Comparison of ENCODE assay signal across 35 cellular contexts in the genomic region with DNA sequence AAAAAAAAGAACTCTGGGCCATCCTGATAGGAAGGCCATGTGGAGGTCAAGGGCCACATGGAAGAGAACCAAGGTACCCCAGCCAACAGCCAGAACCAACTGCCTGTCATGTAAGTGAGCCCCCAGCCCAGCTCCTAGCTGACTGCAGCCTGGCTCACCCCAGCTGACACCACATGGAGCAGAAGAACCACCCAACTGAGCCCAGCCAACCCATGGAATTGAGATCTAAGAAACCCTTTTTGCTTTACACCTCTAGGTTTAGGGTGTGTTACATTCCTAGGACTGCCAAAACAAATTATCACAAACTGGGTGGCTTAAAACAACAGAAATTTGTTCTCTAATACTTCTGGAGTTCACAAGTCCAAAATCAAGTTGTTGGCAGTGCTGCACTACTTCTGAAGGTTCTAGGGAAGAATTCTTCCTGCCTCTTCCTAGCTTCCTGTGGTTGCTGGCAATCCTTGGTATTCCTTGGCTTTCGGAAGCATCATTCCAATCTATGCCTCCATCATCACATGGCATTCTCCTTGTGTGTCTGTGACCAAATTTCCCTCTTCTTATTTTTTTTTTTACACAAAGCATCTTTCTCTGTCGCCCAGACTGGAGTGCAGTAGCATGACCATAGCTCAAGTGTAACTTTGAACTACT. TPM values are rescaled to one million over a fixed set of nuclear protein-coding genes. Genes with fewer than 3 reads are reported as not detected.
A peak's percentile ranks its signal among the peaks of the same experiment; 100 is the strongest.
DNase-seq lines count a peak whose midpoint lies in the region; ATAC-seq, FAIRE-seq and TF ChIP-seq lines count a peak whose summit lies in the region.
"Had no signal": no experiment of that assay in that cellular context is flagged by ENCODE, and none has a peak within 500 bp of the region (broad histone marks: within the 10 kb centered on the region; RNA-seq: fewer than 3 reads in every experiment).

No MANE protein-coding gene starts in this region.

- no peaks in the 10 kb centered on the region for H3K36me3 ChIP-seq in HepG2 (replicated peaks in 1 of 2; ENCODE audit: control insufficient read depth in 1 of 2, insufficient read depth in 2 of 2, low read length in 2 of 2)
- H3K36me3 ChIP-seq in CD8-positive, alpha-beta memory T cell (ENCODE audit: insufficient read depth, low read length): no peaks in the 10 kb centered on the region
- H3K36me3 ChIP-seq: breast epithelium, esophagus squamous epithelium, tibial artery, vagina had no signal

- CTCF ChIA-PET in HepG2 (lab: Yijun Ruan, JAX; ENCODE audit: low intra/inter-chr PET ratio, low total read pairs): no interaction called here
- CTCF ChIA-PET in CD8-positive, alpha-beta memory T cell (lab: Charles Lee): no interaction called here

- H3K9ac ChIP-seq in HepG2 (ENCODE audit: insufficient read depth, low read depth, low read length): no peak overlapping the region

- intact Hi-C loops in HepG2 (cut with micrococcal nuclease; ENCODE audit: unreplicated experiment): loop anchor here (5.0 kb wide), 1 partner anchor 137 kb away; the partner anchor contains the start of gene RCE1

- H3K27me3 ChIP-seq in HepG2 (ENCODE audit: control insufficient read depth in 1 of 2, insufficient read depth in 2 of 2, low read length in 2 of 2): peaks cover 0 to 7% of the 10 kb centered on the region in 2 experiments; a peak in 1 of 5 replicates
- H3K27me3 ChIP-seq in CD8-positive, alpha-beta memory T cell (ENCODE audit: insufficient read depth, low read length, poor library complexity, severe bottlenecking): no peaks in the 10 kb centered on the region
- H3K27me3 ChIP-seq: breast epithelium, dorsolateral prefrontal cortex, esophagus squamous epithelium, tibial artery, vagina had no signal

- DNase-seq in GM04503 (ENCODE audit: low read depth): peak; percentile 67
- peak; percentile 55 for DNase-seq in RPMI7951 (ENCODE audit: low read depth)
- no peak for DNase-seq in HepG2 (ENCODE audit: low spot score)
- DNase-seq in GM10266 (ENCODE audit: extremely low spot score): no peak
- no peak for DNase-seq in CD8-positive, alpha-beta memory T cell
- DNase-seq in RPMI8226: no peak
- DNase-seq: activated CD4-positive, alpha-beta T cell treated with anti-CD3 and anti-CD28 coated beads, Interleukin-2, amount 50 U/mL, for 1 hour; activated CD4-positive, CD25-positive, alpha-beta regulatory T cell; activated effector memory CD4-positive, alpha-beta T cell treated with Interleukin-2 at 50 U/mL for 16 hours; activated T-cell treated with anti-CD3 and anti-CD28 coated beads, Interleukin-2, amount 50 U/mL, for 1 hour; C1 segment of cervical spinal cord; COR-L47; dorsolateral prefrontal cortex; esophagus squamous epithelium; GDM1; GOT3; hypothalamus; NCI-H1417 treated with DMSO at 0.1 percent for 48 hours; NCI-H2029 treated with DMSO at 0.1 percent for 48 hours; NCI-H526; NK-92 treated with Interleukin-12 subunit alpha and Interleukin-12 subunit beta, amount 100 ng/mL, for 24 hours; PC-3; SHP77; stimulated activated CD4-positive, alpha-beta T cell treated with anti-CD3 and anti-CD28 coated beads, Interleukin-4, amount 100 ng/mL, for 24 hours; T-helper 17 cell; tibial artery had no signal

- H3K27me3 Mint-ChIP-seq in CD8-positive, alpha-beta memory T cell: peaks cover 7 to 12% of the 10 kb centered on the region in 2 donors

- 71% methylated on average over 2 of the region's 2 CpGs for WGBS in HepG2 (ENCODE audit: low lambda C conversion rate)

- H2AFZ ChIP-seq in HepG2 (ENCODE audit: low read length): no peak overlapping the region

- no peak for TF ChIP-seq EP300 in HepG2 (IDR thresholded peaks at IDR 0.05; ENCODE audit: low read depth in 2 of 2, low read length in 2 of 2)
- TF ChIP-seq EP300 in HepG2 (CRISPR knock-in tag; IDR thresholded peaks at IDR 0.05; ENCODE audit: borderline replicate concordance): no peak

- no peak for ATAC-seq in HepG2
- ATAC-seq: activated naive CD4-positive, alpha-beta T cell treated with anti-CD3 and anti-CD28 coated beads, Interleukin-2, amount 50 U/mL, for 72 hours; PC-3; T-helper 17 cell had no signal

- TF ChIP-seq CTCF in HepG2 (CRISPR knock-in tag; IDR thresholded peaks at IDR 0.05): no peak
- TF ChIP-seq CTCF in GM10266 (IDR thresholded peaks at IDR 0.05; ENCODE audit: control insufficient read depth, insufficient read depth, low read depth, missing control alignments): no peak

- POLR2A ChIA-PET in HepG2 (lab: Yijun Ruan, JAX): no interaction called here
- POLR2A ChIA-PET in CD8-positive, alpha-beta memory T cell (lab: Charles Lee): no interaction called here

- BruUV-seq in HepG2 (replicated peaks; lab: Mats Ljungman, UMichigan): no TSS peak

- H3K4me1 ChIP-seq in HepG2 (ENCODE audit: insufficient read depth, low read length): peaks cover 33% of the 10 kb centered on the region
- no peaks in the 10 kb centered on the region for H3K4me1 ChIP-seq in CD8-positive, alpha-beta memory T cell (ENCODE audit: insufficient read depth, low read length)
- H3K4me1 ChIP-seq: breast epithelium had no signal

- H3K4me1 Mint-ChIP-seq in CD8-positive, alpha-beta memory T cell: peaks cover 3 to 6% (median 5%) of the 10 kb centered on the region in 3 donors

- FAIRE-seq in HepG2 (lab: Jason Lieb, UNC): no peak
- FAIRE-seq: TTC549 had no signal

- no peak overlapping the region for H3K4me3 ChIP-seq in HepG2 (replicated peaks in 1 of 3; ENCODE audit: insufficient read depth in 1 of 3, low read depth in 2 of 3, low read length in 3 of 3)
- no peak overlapping the region for H3K4me3 ChIP-seq in CD8-positive, alpha-beta memory T cell (ENCODE audit: low read length)
- H3K4me3 ChIP-seq: breast epithelium, dorsolateral prefrontal cortex, esophagus squamous epithelium, lung, tibial artery, vagina had no signal

- H3K27ac ChIP-seq in HepG2 (ENCODE audit: extremely low read length, insufficient read depth, low read length): no peak overlapping the region
- H3K27ac ChIP-seq in CD8-positive, alpha-beta memory T cell (ENCODE audit: low read depth, low read length): no peak overlapping the region
- H3K27ac ChIP-seq: dorsolateral prefrontal cortex, esophagus squamous epithelium, tibial artery, vagina had no signal

- no peaks in the 10 kb centered on the region for H4K20me1 ChIP-seq in HepG2 (ENCODE audit: insufficient read depth, low read length)

- H3K9me3 ChIP-seq in HepG2 (ENCODE audit: low read length): peaks cover 17% of the 10 kb centered on the region
- no peaks in the 10 kb centered on the region for H3K9me3 ChIP-seq in CD8-positive, alpha-beta memory T cell (ENCODE audit: low read length)
- H3K9me3 ChIP-seq: vagina had no signal

- no peak overlapping the region for H3K4me3 Mint-ChIP-seq in CD8-positive, alpha-beta memory T cell
- H3K4me3 Mint-ChIP-seq: nephron, T-helper 17 cell had no signal

- peaks cover 0 to 6% (median 3%) of the 10 kb centered on the region in 3 donors for H3K36me3 Mint-ChIP-seq in CD8-positive, alpha-beta memory T cell

- TF ChIP-seq POLR2A in HepG2 (IDR thresholded peaks at IDR 0.05; ENCODE audit: insufficient read depth in 1 of 2, low read depth in 2 of 2, low read length in 2 of 2): no peak

- no peak overlapping the region for H3K27ac Mint-ChIP-seq in CD8-positive, alpha-beta memory T cell
- H3K27ac Mint-ChIP-seq: activated naive CD4-positive, alpha-beta T cell treated with anti-CD3 and anti-CD28 coated beads, Interleukin-2, amount 50 U/mL, for 72 hours; nephron; T-helper 17 cell had no signal

- peaks cover 0 to 12% (median 2%) of the 10 kb centered on the region in 5 donors for H3K9me3 Mint-ChIP-seq in CD8-positive, alpha-beta memory T cell
- H3K9me3 Mint-ChIP-seq: nephron had no signal

- no peak overlapping the region for H3K4me2 ChIP-seq in HepG2 (ENCODE audit: low read depth, low read length)

- no peak for TF ChIP-seq RAD21 in HepG2 (CRISPR knock-in tag; IDR thresholded peaks at IDR 0.05)

- no peaks in the 10 kb centered on the region for H3K79me2 ChIP-seq in HepG2 (ENCODE audit: insufficient read depth, low read length)

- in situ Hi-C loops in HepG2 (cut with HindIII; ENCODE audit: extremely low pct_ligation_motif_present, low pct_unique_long_range_greater_than_20kb): loop anchor here (5.0 to 10.0 kb wide), 2 partner anchors 135 to 287 kb away; partner anchors contain the start of gene RCE1

RNA-seq across cellular contexts. Expression of gene C11orf86, which starts 4.4 kb away (rescaled TPM):
- not detected in 2 replicates for total RNA-seq in RPMI7951 (2014; rRNA removed; shearing (Covaris generic))
- total RNA-seq in HepG2 (2016; rRNA removed; fragmentation: Illumina TruSeq; extraction: Trizol): 0.11 and 0.17 TPM in 2 replicates
- total RNA-seq in HepG2 (2016; cell fraction: cytosol; rRNA removed; fragmentation: Illumina TruSeq; extraction: Trizol; ENCODE audit: low read depth): not detected in 2 replicates
- total RNA-seq in HepG2 (2016; cell fraction: insoluble cytoplasmic fraction; rRNA removed; fragmentation: Illumina TruSeq; extraction: Trizol): 0.09 TPM in 1 of 2 replicates, not detected in the other
- total RNA-seq in HepG2 (2016; cell fraction: membrane; rRNA removed; fragmentation: Illumina TruSeq; extraction: Trizol): 0.19 TPM in 1 of 2 replicates, not detected in the other
- total RNA-seq in HepG2 (2016; cell fraction: nucleus; rRNA removed; fragmentation: Illumina TruSeq; extraction: Trizol): not detected in 2 replicates
- polyA plus RNA-seq in HepG2 (2011; rRNA removed): 0.10 and 0.18 TPM in 2 replicates
- 0.11 and 0.18 TPM in 2 replicates for polyA plus RNA-seq in HepG2 (2011; cell fraction: cytosol; rRNA removed)
- polyA plus RNA-seq in HepG2 (2011; cell fraction: nucleus; rRNA removed): 0.16 TPM in 1 of 2 replicates, not detected in the other
- 0.13 and 0.16 TPM in 2 replicates for polyA plus RNA-seq in HepG2 (2012)
- polyA plus RNA-seq in HepG2 (2016; cell fraction: cytosol; fragmentation: Illumina TruSeq; extraction: Trizol; ENCODE audit: low read depth): 0.11 TPM in 1 of 2 replicates, not detected in the other
- not detected in 2 replicates for polyA plus RNA-seq in HepG2 (2016; cell fraction: insoluble cytoplasmic fraction; fragmentation: Illumina TruSeq; extraction: Trizol; ENCODE audit: low read depth)
- 0.21 TPM in 1 of 2 replicates, not detected in the other for polyA plus RNA-seq in HepG2 (2016; cell fraction: membrane; fragmentation: Illumina TruSeq; extraction: Trizol; ENCODE audit: low read depth)
- polyA plus RNA-seq in HepG2 (2016; cell fraction: nucleus; fragmentation: Illumina TruSeq; extraction: Trizol; ENCODE audit: insufficient read depth, low read depth): not detected in 2 replicates
- 15.6 TPM in 1 of 2 replicates, not detected in the other for polyA minus RNA-seq in HepG2 (2011; rRNA and poly(A)+ RNA removed; ENCODE audit: low replicate concordance)
- polyA minus RNA-seq in HepG2 (2011; cell fraction: cytosol; rRNA and poly(A)+ RNA removed): not detected in 2 replicates
- 0.52 TPM in 1 of 2 replicates, not detected in the other for polyA minus RNA-seq in HepG2 (2011; cell fraction: nucleus; rRNA and poly(A)+ RNA removed)
- total RNA-seq in CD8-positive, alpha-beta memory T cell: not detected
- polyA plus RNA-seq in CD8-positive, alpha-beta memory T cell: not detected
- total RNA-seq: activated naive CD4-positive, alpha-beta T cell treated with anti-CD3 and anti-CD28 coated beads, Interleukin-2, amount 50 U/mL, for 72 hours; breast epithelium; chondrocyte; dorsolateral prefrontal cortex; esophagus squamous epithelium; lung; mononuclear cell; osteoblast; PC-3; T-helper 17 cell; vagina had no signal
- polyA plus RNA-seq: lung had no signal

RNA-seq across cellular contexts. Expression of gene PC, which starts 21.3 kb away (rescaled TPM):
- total RNA-seq in RPMI7951 (2014; rRNA removed; shearing (Covaris generic)): 29.1 and 54.4 TPM in 2 replicates
- total RNA-seq in HepG2 (2016; rRNA removed; fragmentation: Illumina TruSeq; extraction: Trizol): 32.6 and 39.0 TPM in 2 replicates
- 4.6 and 5.9 TPM in 2 replicates for total RNA-seq in HepG2 (2016; cell fraction: cytosol; rRNA removed; fragmentation: Illumina TruSeq; extraction: Trizol; ENCODE audit: low read depth)
- total RNA-seq in HepG2 (2016; cell fraction: insoluble cytoplasmic fraction; rRNA removed; fragmentation: Illumina TruSeq; extraction: Trizol): 28.7 and 37.9 TPM in 2 replicates
- 11.9 and 12.9 TPM in 2 replicates for total RNA-seq in HepG2 (2016; cell fraction: membrane; rRNA removed; fragmentation: Illumina TruSeq; extraction: Trizol)
- 28.9 and 34.0 TPM in 2 replicates for total RNA-seq in HepG2 (2016; cell fraction: nucleus; rRNA removed; fragmentation: Illumina TruSeq; extraction: Trizol)
- polyA plus RNA-seq in HepG2 (2011; rRNA removed): 27.2 and 29.0 TPM in 2 replicates
- 29.7 and 35.1 TPM in 2 replicates for polyA plus RNA-seq in HepG2 (2011; cell fraction: cytosol; rRNA removed)
- 127 and 178 TPM in 2 replicates for polyA plus RNA-seq in HepG2 (2011; cell fraction: nucleus; rRNA removed)
- polyA plus RNA-seq in HepG2 (2012): 36.8 and 44.9 TPM in 2 replicates
- polyA plus RNA-seq in HepG2 (2016; cell fraction: cytosol; fragmentation: Illumina TruSeq; extraction: Trizol; ENCODE audit: low read depth): 5.4 and 6.3 TPM in 2 replicates
- 32.2 and 39.6 TPM in 2 replicates for polyA plus RNA-seq in HepG2 (2016; cell fraction: insoluble cytoplasmic fraction; fragmentation: Illumina TruSeq; extraction: Trizol; ENCODE audit: low read depth)
- polyA plus RNA-seq in HepG2 (2016; cell fraction: membrane; fragmentation: Illumina TruSeq; extraction: Trizol; ENCODE audit: low read depth): 8.2 and 9.4 TPM in 2 replicates
- polyA plus RNA-seq in HepG2 (2016; cell fraction: nucleus; fragmentation: Illumina TruSeq; extraction: Trizol; ENCODE audit: insufficient read depth, low read depth): 54.7 and 57.4 TPM in 2 replicates
- polyA minus RNA-seq in HepG2 (2011; rRNA and poly(A)+ RNA removed; ENCODE audit: low replicate concordance): 64.1 and 66.8 TPM in 2 replicates
- 36.4 and 37.4 TPM in 2 replicates for polyA minus RNA-seq in HepG2 (2011; cell fraction: cytosol; rRNA and poly(A)+ RNA removed)
- 29.3 and 32.8 TPM in 2 replicates for polyA minus RNA-seq in HepG2 (2011; cell fraction: nucleus; rRNA and poly(A)+ RNA removed)
- 1 to 10 TPM; 8.9 to 9.6 TPM for total RNA-seq in CD8-positive, alpha-beta memory T cell
- 6.6 TPM for polyA plus RNA-seq in CD8-positive, alpha-beta memory T cell

RNA-seq across cellular contexts. Expression of gene SYT12, which starts 43.5 kb away (rescaled TPM):
- under 0.01 and 0.60 TPM in 2 replicates for total RNA-seq in RPMI7951 (2014; rRNA removed; shearing (Covaris generic))
- 0.02 TPM in 1 of 2 replicates, not detected in the other for total RNA-seq in HepG2 (2016; rRNA removed; fragmentation: Illumina TruSeq; extraction: Trizol)
- under 0.01 and 0.09 TPM in 2 replicates for total RNA-seq in HepG2 (2016; cell fraction: cytosol; rRNA removed; fragmentation: Illumina TruSeq; extraction: Trizol; ENCODE audit: low read depth)
- not detected in 2 replicates for total RNA-seq in HepG2 (2016; cell fraction: insoluble cytoplasmic fraction; rRNA removed; fragmentation: Illumina TruSeq; extraction: Trizol)
- 0.03 TPM in 1 of 2 replicates, not detected in the other for total RNA-seq in HepG2 (2016; cell fraction: membrane; rRNA removed; fragmentation: Illumina TruSeq; extraction: Trizol)
- total RNA-seq in HepG2 (2016; cell fraction: nucleus; rRNA removed; fragmentation: Illumina TruSeq; extraction: Trizol): not detected in 2 replicates
- polyA plus RNA-seq in HepG2 (2011; rRNA removed): 0.01 and 0.07 TPM in 2 replicates
- 0.03 TPM in 2 replicates for polyA plus RNA-seq in HepG2 (2011; cell fraction: cytosol; rRNA removed)
- polyA plus RNA-seq in HepG2 (2011; cell fraction: nucleus; rRNA removed): 0.05 and 0.10 TPM in 2 replicates
- polyA plus RNA-seq in HepG2 (2012): 0.04 TPM in 2 replicates
- polyA plus RNA-seq in HepG2 (2016; cell fraction: cytosol; fragmentation: Illumina TruSeq; extraction: Trizol; ENCODE audit: low read depth): not detected in 2 replicates
- not detected in 2 replicates for polyA plus RNA-seq in HepG2 (2016; cell fraction: insoluble cytoplasmic fraction; fragmentation: Illumina TruSeq; extraction: Trizol; ENCODE audit: low read depth)
- not detected in 2 replicates for polyA plus RNA-seq in HepG2 (2016; cell fraction: membrane; fragmentation: Illumina TruSeq; extraction: Trizol; ENCODE audit: low read depth)
- not detected in 2 replicates for polyA plus RNA-seq in HepG2 (2016; cell fraction: nucleus; fragmentation: Illumina TruSeq; extraction: Trizol; ENCODE audit: insufficient read depth, low read depth)
- 0.02 and 20.9 TPM in 2 replicates for polyA minus RNA-seq in HepG2 (2011; rRNA and poly(A)+ RNA removed; ENCODE audit: low replicate concordance)
- polyA minus RNA-seq in HepG2 (2011; cell fraction: cytosol; rRNA and poly(A)+ RNA removed): 0.09 TPM in 1 of 2 replicates, not detected in the other
- 0.26 TPM in 1 of 2 replicates, not detected in the other for polyA minus RNA-seq in HepG2 (2011; cell fraction: nucleus; rRNA and poly(A)+ RNA removed)
- not detected for total RNA-seq in CD8-positive, alpha-beta memory T cell
- not detected for polyA plus RNA-seq in CD8-positive, alpha-beta memory T cell
- total RNA-seq: T-helper 17 cell had no signal

Comparison
In these comparisons a context has a peak if more than half of its experiments do, and no peak if none do; other contexts are left out.
1. DNase-seq: peak in GM04503 (single experiment) and RPMI7951 (single experiment); none in HepG2 (single experiment), GM10266 (single experiment), CD8-positive, alpha-beta memory T cell (0 of 5) and RPMI8226 (single experiment).